Comparison of ENCODE assay signal across 20 cellular contexts in genomic region chr6:145350928-145351327, GRCh38.
"Had no signal": no experiment of that assay in that cellular context is flagged by ENCODE, and none has a peak within 500 bp of the region (broad histone marks: within the 10 kb centered on the region; RNA-seq: fewer than 3 reads in every experiment).

No MANE protein-coding gene starts in this region.

- DNase-seq: effector CD4-positive, alpha-beta T cell; endodermal cell; erythroblast; foreskin keratinocyte; head of caudate nucleus; mesendoderm; naive B cell; occipital lobe; pancreas; right cardiac atrium; small intestine; stimulated activated CD4-positive, alpha-beta T cell treated with anti-CD3 and anti-CD28 coated beads, Interleukin-12 subunit alpha, Interleukin-12 subunit beta, amount 100 ng/mL, for 4 hours; stimulated activated naive CD4-positive, alpha-beta T cell treated with Interleukin-2 at 50 U/mL for 16 hours; thyroid gland; upper lobe of left lung; uterus had no signal

- H3K27me3 ChIP-seq: foreskin keratinocyte, hepatocyte, pancreas, suprapubic skin, thyroid gland, upper lobe of left lung, uterus had no signal

- H3K36me3 Mint-ChIP-seq: naive B cell had no signal

- H3K9me3 ChIP-seq: pancreas, suprapubic skin, thyroid gland, upper lobe of left lung, uterus had no signal

- H2AFZ ChIP-seq: hepatocyte had no signal

- H3K27me3 Mint-ChIP-seq: naive B cell, progenitor cell of endocrine pancreas had no signal

- H3K4me2 ChIP-seq: hepatocyte had no signal

- H3K4me1 Mint-ChIP-seq: nephron had no signal

- H3K4me3 Mint-ChIP-seq: endodermal cell, nephron had no signal

- H3K36me3 ChIP-seq: pancreas, suprapubic skin, thyroid gland, upper lobe of left lung, uterus had no signal

- ATAC-seq: foreskin keratinocyte, pancreas, right cardiac atrium had no signal

- H3K79me2 ChIP-seq: hepatocyte had no signal

- H3K27ac Mint-ChIP-seq: endodermal cell, nephron, progenitor cell of endocrine pancreas had no signal

- H3K4me3 ChIP-seq: hepatocyte, pancreas, suprapubic skin, thyroid gland, upper lobe of left lung, uterus had no signal

- H3K9me3 Mint-ChIP-seq: endodermal cell, nephron had no signal

- H3K27ac ChIP-seq: foreskin keratinocyte, hepatocyte, pancreas, suprapubic skin, thyroid gland, upper lobe of left lung, uterus had no signal

- H3K4me1 ChIP-seq: foreskin keratinocyte, pancreas, suprapubic skin, thyroid gland, upper lobe of left lung, uterus had no signal
